In genomic region chr13:31653730-31654129, GRCh38 we compare ENCODE assay signal across 10 cellular contexts.
"Had no signal": no experiment of that assay in that cellular context is flagged by ENCODE, and none has a peak within 500 bp of the region (broad histone marks: within the 10 kb centered on the region; RNA-seq: fewer than 3 reads in every experiment).

No MANE protein-coding gene starts in this region.

- H3K4me3 Mint-ChIP-seq: HFFc6, IgD-negative memory B cell had no signal

- ATAC-seq: HCT116, HepG2 had no signal

- H3K9me3 Mint-ChIP-seq: HFFc6 had no signal

- H2AFZ ChIP-seq: GM23248 had no signal

- H3K36me3 ChIP-seq: HAP-1 had no signal

- FAIRE-seq: HepG2 had no signal

- H3K9ac ChIP-seq: GM23248 had no signal

- H3K4me3 ChIP-seq: GM23248, HAP-1 had no signal

- H3K27ac Mint-ChIP-seq: HFFc6, IgD-negative memory B cell had no signal

- DNase-seq: GM23248, GOT3, H7, HFFc6, KBM-7 had no signal

- H3K9me3 ChIP-seq: HAP-1 had no signal

- H3K27me3 Mint-ChIP-seq: IgD-negative memory B cell had no signal

- H3K4me1 Mint-ChIP-seq: IgD-negative memory B cell had no signal

- H3K36me3 Mint-ChIP-seq: IgD-negative memory B cell had no signal

- H3K4me1 ChIP-seq: HAP-1 had no signal

- H3K27ac ChIP-seq: GM23248, HL-60 had no signal
